ENCODE assay signal across 2 cellular contexts in the genomic region with DNA sequence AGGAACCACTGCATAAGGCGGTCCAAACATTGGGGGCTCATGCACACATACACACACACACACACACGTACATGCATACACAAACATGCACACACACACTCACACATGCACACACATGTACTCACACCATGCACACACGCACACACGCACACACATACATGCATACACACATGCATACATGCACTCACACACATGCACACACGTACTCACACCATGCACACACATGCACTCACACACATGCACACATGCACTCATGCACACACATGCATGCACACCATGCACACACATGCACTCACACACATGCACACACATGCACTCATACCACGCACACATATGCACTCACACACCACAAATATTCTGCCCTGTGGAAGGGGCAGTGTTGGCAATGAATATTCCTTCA.
TF ChIP-seq lines count a peak whose summit lies in the region.

No MANE protein-coding gene starts in this region.

TF ChIP-seq in HEK293, 187 proteins besides CTCF, POLR2A, EP300 and RAD21:
- TF ChIP-seq OSR2 (tag by site-specific recombination; IDR thresholded peaks at IDR 0.05) (no peak), ZNF18 (tag by site-specific recombination; IDR thresholded peaks at IDR 0.05) (peak; percentile 80), ZNF174 (tag by site-specific recombination; IDR thresholded peaks at IDR 0.05) (no peak), ZSCAN4 (tag by site-specific recombination; IDR thresholded peaks at IDR 0.05) (peak; percentile 92)

TF ChIP-seq in GM12878, 131 proteins besides CTCF, POLR2A, EP300 and RAD21:
- TF ChIP-seq PBX3 (IDR thresholded peaks at IDR 0.05; ENCODE audit: insufficient replicate concordance, low read depth, low read length) (peak; percentile 13), NR2C1 (IDR thresholded peaks at IDR 0.05) (no peak), RFX5 (IDR thresholded peaks at IDR 0.05; ENCODE audit: low read depth, low read length) (no peak), TCF3 (IDR thresholded peaks at IDR 0.05; ENCODE audit: borderline replicate concordance, insufficient read depth, low read depth, low read length) (0 out of 2 replicates have a peak, but pooled peaks have one; percentile 19), HSF1 (IDR thresholded peaks at IDR 0.05; ENCODE audit: low read depth, low read length) (no peak), NR2C2 (IDR thresholded peaks at IDR 0.05; ENCODE audit: borderline replicate concordance, control insufficient read depth, insufficient read length, low read depth) (peak; percentile 67), HDGF (IDR thresholded peaks at IDR 0.05) (peak; percentile 59; the same call in 1 of the 2 replicates), BCL3 (IDR thresholded peaks at IDR 0.05; ENCODE audit: borderline replicate concordance, insufficient read depth, low read depth, low read length, poor library complexity, severe bottlenecking) (peak; percentile 67), CREM (IDR thresholded peaks at IDR 0.05; ENCODE audit: low read depth) (no peak)
